ENCODE assay signal across 9 cellular contexts in genomic region chr1:3313579-3313955, GRCh38.
A peak's percentile ranks its signal among the peaks of the same experiment; 100 is the strongest.
DNase-seq lines count a peak whose midpoint lies in the region; ATAC-seq and TF ChIP-seq lines count a peak whose summit lies in the region.
"Had no signal": no experiment of that assay in that cellular context is flagged by ENCODE, and none has a peak within 500 bp of the region (broad histone marks: within the 10 kb centered on the region; RNA-seq: fewer than 3 reads in every experiment).

No MANE protein-coding gene starts in this region.

- in situ Hi-C loops in G401 (cut with HindIII; ENCODE audit: low sequenced_read_pairs) = no loop called here
- in situ Hi-C loops in brain microvascular endothelial cell (cut with HindIII; ENCODE audit: low pct_ligation_motif_present, low sequenced_read_pairs) = no loop called here

- H3K4me1 ChIP-seq in iPS-18a (ENCODE audit: control insufficient read depth, low read depth, low read length) (peaks cover 32% of the 10 kb centered on the region), BE2C (no peaks in the 10 kb centered on the region)

- H3K36me3 Mint-ChIP-seq in stimulated activated effector memory CD8-positive, alpha-beta T cell treated with anti-CD3 and anti-CD28 coated beads, Interleukin-12 subunit alpha, Interleukin-12 subunit beta, amount 100 ng/mL, for 72 hours = no peaks in the 10 kb centered on the region

- no peak overlapping the region for H3K4me3 Mint-ChIP-seq in stimulated activated effector memory CD8-positive, alpha-beta T cell treated with anti-CD3 and anti-CD28 coated beads, Interleukin-12 subunit alpha, Interleukin-12 subunit beta, amount 100 ng/mL, for 72 hours

- no peak for ATAC-seq in stimulated activated effector memory CD8-positive, alpha-beta T cell treated with anti-CD3 and anti-CD28 coated beads, Interleukin-12 subunit alpha, Interleukin-12 subunit beta, amount 100 ng/mL, for 72 hours

- no peaks in the 10 kb centered on the region for H3K36me3 ChIP-seq in brain microvascular endothelial cell (replicated peaks)
- no peaks in the 10 kb centered on the region for H3K36me3 ChIP-seq in iPS-18a (ENCODE audit: control insufficient read depth, low read depth, low read length)
- no peaks in the 10 kb centered on the region for H3K36me3 ChIP-seq in BE2C

- H3K4me3 ChIP-seq in brain microvascular endothelial cell (ENCODE audit: low read depth, low read length) (no peak overlapping the region), iPS-18a (ENCODE audit: low read length) (peak overlapping the region; percentile 23), BE2C (ENCODE audit: low read depth, low read length) (no peak overlapping the region)

- H3K27ac Mint-ChIP-seq in stimulated activated effector memory CD8-positive, alpha-beta T cell treated with anti-CD3 and anti-CD28 coated beads, Interleukin-12 subunit alpha, Interleukin-12 subunit beta, amount 100 ng/mL, for 72 hours = no peak overlapping the region

- no peak for TF ChIP-seq CTCF in brain microvascular endothelial cell (IDR thresholded peaks at IDR 0.05; ENCODE audit: low read depth, low read length, missing control alignments)
- TF ChIP-seq CTCF in BE2C (IDR thresholded peaks at IDR 0.05; ENCODE audit: low read depth, low read length) = no peak

- H3K9me3 ChIP-seq in iPS-18a (ENCODE audit: control insufficient read depth, low read depth, low read length) = no peaks in the 10 kb centered on the region
- no peaks in the 10 kb centered on the region for H3K9me3 ChIP-seq in BE2C

- H3K27me3 ChIP-seq in brain microvascular endothelial cell (replicated peaks) = no peaks in the 10 kb centered on the region
- H3K27me3 ChIP-seq in iPS-18a (ENCODE audit: control insufficient read depth, insufficient read depth, low read length) = peaks cover 59% of the 10 kb centered on the region
- peaks cover 4% of the 10 kb centered on the region; the same call in 1 of the 2 replicates for H3K27me3 ChIP-seq in BE2C

- DNase-seq in G401 (ENCODE audit: low spot score) (peak; percentile 22), brain microvascular endothelial cell (peak; percentile 83), renal cortical epithelial cell (ENCODE audit: low read depth) (peak; percentile 64), BE2C (no peak)
- no peak for DNase-seq in stimulated activated CD4-positive, alpha-beta T cell treated with anti-CD3 and anti-CD28 coated beads, Interleukin-4, amount 100 ng/mL, for 24 hours
- no peak for DNase-seq in central memory CD4-positive, alpha-beta T cell
- DNase-seq in stimulated activated effector memory CD8-positive, alpha-beta T cell treated with anti-CD3 and anti-CD28 coated beads, Interleukin-12 subunit alpha, Interleukin-12 subunit beta, amount 100 ng/mL, for 72 hours (ENCODE audit: low spot score in 2 of 2) = no peak
- DNase-seq: MM.1S had no signal

- peaks cover 7% of the 10 kb centered on the region for H3K9me3 Mint-ChIP-seq in stimulated activated effector memory CD8-positive, alpha-beta T cell treated with anti-CD3 and anti-CD28 coated beads, Interleukin-12 subunit alpha, Interleukin-12 subunit beta, amount 100 ng/mL, for 72 hours

- H3K27ac ChIP-seq in brain microvascular endothelial cell (peak overlapping the region; percentile 99), iPS-18a (ENCODE audit: low read length) (no peak overlapping the region)

- H3K4me1 Mint-ChIP-seq in stimulated activated effector memory CD8-positive, alpha-beta T cell treated with anti-CD3 and anti-CD28 coated beads, Interleukin-12 subunit alpha, Interleukin-12 subunit beta, amount 100 ng/mL, for 72 hours = peaks cover 24% of the 10 kb centered on the region

- peak overlapping the region; percentile 13 for H3K9ac ChIP-seq in iPS-18a (ENCODE audit: low read length)

Comparison
In these comparisons a context has a peak if more than half of its experiments do, and no peak if none do; other contexts are left out.
1. DNase-seq: peak in G401 (single experiment), brain microvascular endothelial cell (single experiment) and renal cortical epithelial cell (single experiment); none in stimulated activated CD4-positive, alpha-beta T cell treated with anti-CD3 and anti-CD28 coated beads, Interleukin-4, amount 100 ng/mL, for 24 hours (single experiment), BE2C (single experiment), central memory CD4-positive, alpha-beta T cell (single experiment) and stimulated activated effector memory CD8-positive, alpha-beta T cell treated with anti-CD3 and anti-CD28 coated beads, Interleukin-12 subunit alpha, Interleukin-12 subunit beta, amount 100 ng/mL, for 72 hours (0 of 2).